In genomic region chr7:130277763-130278643, GRCh38 we compare ENCODE assay signal across 8 cellular contexts. TPM values are rescaled to one million over a fixed set of nuclear protein-coding genes. Genes with fewer than 3 reads are reported as not detected.
DNase-seq lines count a peak whose midpoint lies in the region; ATAC-seq and TF ChIP-seq lines count a peak whose summit lies in the region.

No MANE protein-coding gene starts in this region.

- H3K27ac ChIP-seq in SJCRH30 (peak overlapping the region; percentile 98), osteoblast (ENCODE audit: low read depth, low read length) (peak overlapping the region; percentile 31)

- H3K27me3 Mint-ChIP-seq in stimulated activated naive CD8-positive, alpha-beta T cell treated with anti-CD3 and anti-CD28 coated beads, Interleukin-15, Interleukin-2, amounts not matched to agents 100 ng/mL and 50 ng/mL, for 24 hours = peaks cover 15% of the 10 kb centered on the region
- H3K27me3 Mint-ChIP-seq in stimulated activated naive CD8-positive, alpha-beta T cell treated with anti-CD3 and anti-CD28 coated beads, Interleukin-15, amount 100 ng/mL, for 72 hours = no peaks in the 10 kb centered on the region

- H3K27me3 ChIP-seq in SJCRH30 (no peaks in the 10 kb centered on the region), osteoblast (ENCODE audit: insufficient read depth, low read length) (no peaks in the 10 kb centered on the region)

- H3K9me3 Mint-ChIP-seq in stimulated activated naive CD8-positive, alpha-beta T cell treated with anti-CD3 and anti-CD28 coated beads, Interleukin-15, Interleukin-2, amounts not matched to agents 100 ng/mL and 50 ng/mL, for 24 hours = no peaks in the 10 kb centered on the region
- no peaks in the 10 kb centered on the region for H3K9me3 Mint-ChIP-seq in stimulated activated naive CD8-positive, alpha-beta T cell treated with anti-CD3 and anti-CD28 coated beads, Interleukin-15, amount 100 ng/mL, for 72 hours

- no peak overlapping the region for H3K4me3 Mint-ChIP-seq in stimulated activated naive CD8-positive, alpha-beta T cell treated with anti-CD3 and anti-CD28 coated beads, Interleukin-15, Interleukin-2, amounts not matched to agents 100 ng/mL and 50 ng/mL, for 24 hours
- no peak overlapping the region for H3K4me3 Mint-ChIP-seq in stimulated activated naive CD8-positive, alpha-beta T cell treated with anti-CD3 and anti-CD28 coated beads, Interleukin-15, amount 100 ng/mL, for 72 hours

- H3K36me3 ChIP-seq in SJCRH30 (no peaks in the 10 kb centered on the region), osteoblast (ENCODE audit: insufficient read depth, low read length) (no peaks in the 10 kb centered on the region)

- no peak for ATAC-seq in stimulated activated naive CD8-positive, alpha-beta T cell treated with anti-CD3 and anti-CD28 coated beads, Interleukin-15, amount 100 ng/mL, for 72 hours
- ATAC-seq in GM21717 (IDR thresholded peaks at IDR 0.05; ENCODE audit: unreplicated experiment) = no peak

- H3K27ac Mint-ChIP-seq in stimulated activated naive CD8-positive, alpha-beta T cell treated with anti-CD3 and anti-CD28 coated beads, Interleukin-15, Interleukin-2, amounts not matched to agents 100 ng/mL and 50 ng/mL, for 24 hours = peak overlapping the region; percentile 20
- H3K27ac Mint-ChIP-seq in stimulated activated naive CD8-positive, alpha-beta T cell treated with anti-CD3 and anti-CD28 coated beads, Interleukin-15, amount 100 ng/mL, for 72 hours = peak overlapping the region in 1 of 2 donors; percentile 34

- H3K9me3 ChIP-seq in SJCRH30 (replicated peaks) = no peaks in the 10 kb centered on the region
- no peaks in the 10 kb centered on the region for H3K9me3 ChIP-seq in osteoblast (ENCODE audit: low read depth, low read length)

- TF ChIP-seq CTCF in osteoblast (IDR thresholded peaks at IDR 0.05; ENCODE audit: extremely low read depth, low read depth, low read length) = peak; percentile 72

- H3K4me1 ChIP-seq in SJCRH30 = peaks cover 40% of the 10 kb centered on the region
- H3K4me1 ChIP-seq in osteoblast (ENCODE audit: insufficient read depth, low read length) = peaks cover 58% of the 10 kb centered on the region

- DNase-seq in stimulated activated naive CD8-positive, alpha-beta T cell treated with anti-CD3 and anti-CD28 coated beads, Interleukin-15, amount 100 ng/mL, for 72 hours = no peak
- peak; percentile 77 to 80 for DNase-seq in SJCRH30
- peak; percentile 82 for DNase-seq in fibroblast of peridontal ligament (ENCODE audit: extremely low read depth)
- no peak for DNase-seq in osteoblast (ENCODE audit: insufficient read length, low spot score, missing footprints)
- no peak for DNase-seq in SKM-1 (lab: John Stamatoyannopoulos, UW; ENCODE audit: unreplicated experiment)
- DNase-seq in activated effector memory CD4-positive, alpha-beta T cell treated with Interleukin-2 at 50 U/mL for 16 hours = no peak

- H3K36me3 Mint-ChIP-seq in stimulated activated naive CD8-positive, alpha-beta T cell treated with anti-CD3 and anti-CD28 coated beads, Interleukin-15, Interleukin-2, amounts not matched to agents 100 ng/mL and 50 ng/mL, for 24 hours (ENCODE audit: low read depth) = no peaks in the 10 kb centered on the region

- no peaks in the 10 kb centered on the region for H4K20me1 ChIP-seq in osteoblast (ENCODE audit: insufficient read depth, low read length)

- peak overlapping the region; percentile 39 for H2AFZ ChIP-seq in osteoblast (ENCODE audit: low read length)

- H3K4me3 ChIP-seq in SJCRH30 (no peak overlapping the region), osteoblast (ENCODE audit: insufficient read depth, low read length) (no peak overlapping the region)

- peak overlapping the region; percentile 23 for H3K4me2 ChIP-seq in osteoblast (ENCODE audit: insufficient read depth, low read length)

- H3K4me1 Mint-ChIP-seq in stimulated activated naive CD8-positive, alpha-beta T cell treated with anti-CD3 and anti-CD28 coated beads, Interleukin-15, Interleukin-2, amounts not matched to agents 100 ng/mL and 50 ng/mL, for 24 hours (ENCODE audit: low read depth) = peaks cover 28% of the 10 kb centered on the region
- peaks cover 49% of the 10 kb centered on the region for H3K4me1 Mint-ChIP-seq in stimulated activated naive CD8-positive, alpha-beta T cell treated with anti-CD3 and anti-CD28 coated beads, Interleukin-15, amount 100 ng/mL, for 72 hours

- no peaks in the 10 kb centered on the region for H3K79me2 ChIP-seq in osteoblast (ENCODE audit: insufficient read depth, low read length)

RNA-seq across cellular contexts. Expression of gene CPA2, which starts 11.3 kb away (rescaled TPM):
- total RNA-seq in SJCRH30 (2014; rRNA removed; shearing (Covaris generic)) = 1.9 and 2.0 TPM in 2 replicates
- not detected in 2 replicates for total RNA-seq in osteoblast

RNA-seq across cellular contexts. Expression of gene CPA4, which starts 15.0 kb away (rescaled TPM):
- total RNA-seq in SJCRH30 (2014; rRNA removed; shearing (Covaris generic)) = 3.2 and 4.8 TPM in 2 replicates
- total RNA-seq in osteoblast = 18.6 and 28.2 TPM in 2 replicates

Comparison
In these comparisons a context has a peak if more than half of its experiments do, and no peak if none do; other contexts are left out.
1. DNase-seq: peak in SJCRH30 (2 of 2) and fibroblast of peridontal ligament (single experiment); none in stimulated activated naive CD8-positive, alpha-beta T cell treated with anti-CD3 and anti-CD28 coated beads, Interleukin-15, amount 100 ng/mL, for 72 hours (0 of 2), osteoblast (single experiment), SKM-1 (single experiment) and activated effector memory CD4-positive, alpha-beta T cell treated with Interleukin-2 at 50 U/mL for 16 hours (single experiment).